22 cellular contexts compared by ENCODE assay signal in genomic region chr1:53339736-53340385, GRCh38. TPM values are rescaled to one million over a fixed set of nuclear protein-coding genes. Genes with fewer than 3 reads are reported as not detected.
DNase-seq lines count a peak whose midpoint lies in the region; ATAC-seq, FAIRE-seq and TF ChIP-seq lines count a peak whose summit lies in the region.
"Had no signal": no experiment of that assay in that cellular context is flagged by ENCODE, and none has a peak within 500 bp of the region (broad histone marks: within the 10 kb centered on the region; RNA-seq: fewer than 3 reads in every experiment).

No MANE protein-coding gene starts in this region.

- H3K4me2 ChIP-seq in PC-3 (ENCODE audit: low read length), result no peak overlapping the region
- H3K4me2 ChIP-seq: A549, KMS-11 had no signal

- peak overlapping the region; percentile 50 for H3K4me3 Mint-ChIP-seq in activated T-helper 17 cell treated with anti-CD3 and anti-CD28 coated beads, Interleukin-2, amount 50 U/mL, for 72 hours
- H3K4me3 Mint-ChIP-seq: activated naive CD8-positive, alpha-beta T cell treated with anti-CD3 and anti-CD28 coated beads for 36 hours; B cell; effector memory CD8-positive, alpha-beta T cell had no signal

- H3K9me2 ChIP-seq in PC-3 (replicated peaks; ENCODE audit: low read length), result no peaks in the 10 kb centered on the region

- H3F3A ChIP-seq in PC-3 (ENCODE audit: low read length, unreplicated experiment), result no peaks in the 10 kb centered on the region

- TF ChIP-seq CTCF in kidney (IDR thresholded peaks at IDR 0.05; ENCODE audit: borderline replicate concordance, extremely low read depth, insufficient read depth) (no peak), PC-3 (conservative IDR thresholded peaks at IDR 0.05; ENCODE audit: low read depth, low read length) (no peak)

- H3K4me3 ChIP-seq in kidney (ENCODE audit: low read length in 2 of 2) (no peak overlapping the region), PC-3 (ENCODE audit: low read length) (no peak overlapping the region)
- H3K4me3 ChIP-seq: A549, gastroesophageal sphincter, right atrium auricular region had no signal

- peaks cover 24% of the 10 kb centered on the region for H3K4me1 Mint-ChIP-seq in activated T-helper 17 cell treated with anti-CD3 and anti-CD28 coated beads, Interleukin-2, amount 50 U/mL, for 72 hours

- no peak for ATAC-seq in activated T-helper 17 cell treated with anti-CD3 and anti-CD28 coated beads, Interleukin-2, amount 50 U/mL, for 72 hours (replicated peaks)
- ATAC-seq in HG03045 (IDR thresholded peaks at IDR 0.05; ENCODE audit: unreplicated experiment), result no peak
- no peak for ATAC-seq in PC-3
- ATAC-seq: A549; effector memory CD8-positive, alpha-beta T cell; gastroesophageal sphincter had no signal

- intact Hi-C loops in kidney (cut with DNase I) (no loop called here), PC-3 (cut with micrococcal nuclease) (no loop called here)

- DNase-seq in activated CD8-positive, alpha-beta memory T cell treated with anti-CD3 and anti-CD28 coated beads, Interleukin-2, amount 50 U/mL, for 48 hours, result peak; percentile 44
- DNase-seq in activated CD8-positive, alpha-beta memory T cell treated with anti-CD3 and anti-CD28 coated beads, Interleukin-2, amount 50 U/mL, for 4 hours, result no peak
- DNase-seq in kidney (peak; percentile 31), SKM-1 treated with dmso at 0.1 percent for 144 hours (lab: John Stamatoyannopoulos, UW; ENCODE audit: unreplicated experiment) (no peak), PC-3 (no peak)
- peak; percentile 5 for DNase-seq in stimulated activated CD8-positive, alpha-beta memory T cell treated with anti-CD3 and anti-CD28 coated beads, Interleukin-4, amount 100 ng/mL, for 48 hours
- DNase-seq: activated naive CD8-positive, alpha-beta T cell treated with anti-CD3 and anti-CD28 coated beads for 36 hours; DMS53; effector memory CD8-positive, alpha-beta T cell; kidney glomerular epithelial cell; MV-4-11; NCI-H1694 treated with DMSO at 0.1 percent for 48 hours; NCI-H82; OCI-M1; SIG-M5 had no signal

- BruUV-seq in PC-3 (replicated peaks; lab: Mats Ljungman, UMichigan), result no TSS peak

- H3K4me1 ChIP-seq in kidney (ENCODE audit: control insufficient read depth in 1 of 2, insufficient read depth in 1 of 2, low read depth in 1 of 2, low read length in 2 of 2), result no peaks in the 10 kb centered on the region
- H3K4me1 ChIP-seq in PC-3 (ENCODE audit: insufficient read depth, low read length), result no peaks in the 10 kb centered on the region
- H3K4me1 ChIP-seq: A549, gastroesophageal sphincter, right atrium auricular region had no signal

- H3K9ac ChIP-seq in kidney (ENCODE audit: low read length in 2 of 2), result no peak overlapping the region
- no peak overlapping the region for H3K9ac ChIP-seq in PC-3 (ENCODE audit: low read length)
- H3K9ac ChIP-seq: KMS-11 had no signal

- H4K20me1 ChIP-seq in PC-3 (ENCODE audit: low read length), result no peaks in the 10 kb centered on the region

- no peaks in the 10 kb centered on the region for H3K27me3 ChIP-seq in PC-3 (ENCODE audit: low read length)
- H3K27me3 ChIP-seq: right atrium auricular region had no signal

- H3K36me3 Mint-ChIP-seq in activated T-helper 17 cell treated with anti-CD3 and anti-CD28 coated beads, Interleukin-2, amount 50 U/mL, for 72 hours (ENCODE audit: low read depth), result peaks cover 38% of the 10 kb centered on the region

- no peaks in the 10 kb centered on the region for H3K79me2 ChIP-seq in PC-3 (ENCODE audit: low read length)

- H3K9me3 ChIP-seq in kidney (ENCODE audit: control insufficient read depth in 1 of 2, low read length in 2 of 2) (no peaks in the 10 kb centered on the region), PC-3 (ENCODE audit: low read length) (no peaks in the 10 kb centered on the region)
- H3K9me3 ChIP-seq: A549, gastroesophageal sphincter, right atrium auricular region had no signal

- H3K36me3 ChIP-seq in kidney (ENCODE audit: control insufficient read depth in 1 of 2, insufficient read depth in 2 of 2, low read length in 2 of 2), result no peaks in the 10 kb centered on the region
- H3K36me3 ChIP-seq in PC-3 (ENCODE audit: low read depth, low read length), result no peaks in the 10 kb centered on the region
- H3K36me3 ChIP-seq: gastroesophageal sphincter, right atrium auricular region had no signal

- H3K27me3 Mint-ChIP-seq in activated T-helper 17 cell treated with anti-CD3 and anti-CD28 coated beads, Interleukin-2, amount 50 U/mL, for 72 hours, result no peaks in the 10 kb centered on the region
- H3K27me3 Mint-ChIP-seq: activated naive CD8-positive, alpha-beta T cell treated with anti-CD3 and anti-CD28 coated beads for 36 hours; B cell had no signal

- peak overlapping the region; percentile 87 for H3K27ac Mint-ChIP-seq in activated T-helper 17 cell treated with anti-CD3 and anti-CD28 coated beads, Interleukin-2, amount 50 U/mL, for 72 hours
- H3K27ac Mint-ChIP-seq: activated naive CD8-positive, alpha-beta T cell treated with anti-CD3 and anti-CD28 coated beads for 36 hours; B cell; effector memory CD8-positive, alpha-beta T cell had no signal

- no peaks in the 10 kb centered on the region for H3K9me3 Mint-ChIP-seq in activated T-helper 17 cell treated with anti-CD3 and anti-CD28 coated beads, Interleukin-2, amount 50 U/mL, for 72 hours
- H3K9me3 Mint-ChIP-seq: effector memory CD8-positive, alpha-beta T cell had no signal

- no peak overlapping the region for H2AFZ ChIP-seq in PC-3 (ENCODE audit: low read length)

- POLR2A ChIA-PET in PC-3 (lab: Charles Lee; ENCODE audit: unreplicated experiment), result no interaction called here

- no peak for FAIRE-seq in kidney (lab: Jason Lieb, UNC)
- FAIRE-seq: A549 had no signal

- H3K27ac ChIP-seq in kidney (ENCODE audit: low read depth in 2 of 2, low read length in 2 of 2) (no peak overlapping the region), PC-3 (ENCODE audit: low read length) (no peak overlapping the region)
- H3K27ac ChIP-seq: A549, gastroesophageal sphincter, KMS-11, right atrium auricular region had no signal

- CTCF ChIA-PET in PC-3 (lab: Charles Lee), result no interaction called here

RNA-seq across cellular contexts. Expression of gene LRP8, which starts 12.0 kb away (rescaled TPM):
- 10 to 100 TPM; 36.0 to 68.1 TPM for total RNA-seq in activated T-helper 17 cell treated with anti-CD3 and anti-CD28 coated beads, Interleukin-2, amount 50 U/mL, for 72 hours
- total RNA-seq in kidney (6.9 TPM), PC-3 (2014; rRNA removed) (54.4 and 77.3 TPM in 2 replicates)
- 1.4 TPM for polyA plus RNA-seq in kidney (ENCODE audit: insufficient read depth, low read depth, low replicate concordance)

Comparison
In these comparisons a context has a peak if more than half of its experiments do, and no peak if none do; other contexts are left out.
1. DNase-seq: peak in activated CD8-positive, alpha-beta memory T cell treated with anti-CD3 and anti-CD28 coated beads, Interleukin-2, amount 50 U/mL, for 48 hours (single experiment), kidney (single experiment) and stimulated activated CD8-positive, alpha-beta memory T cell treated with anti-CD3 and anti-CD28 coated beads, Interleukin-4, amount 100 ng/mL, for 48 hours (single experiment); none in activated CD8-positive, alpha-beta memory T cell treated with anti-CD3 and anti-CD28 coated beads, Interleukin-2, amount 50 U/mL, for 4 hours (single experiment), SKM-1 treated with dmso at 0.1 percent for 144 hours (single experiment) and PC-3 (single experiment).